Comparison of ENCODE assay signal across 23 cellular contexts in genomic region chr9:9961934-9962333, GRCh38.
"Had no signal": no experiment of that assay in that cellular context is flagged by ENCODE, and none has a peak within 500 bp of the region (broad histone marks: within the 10 kb centered on the region; RNA-seq: fewer than 3 reads in every experiment).

No MANE protein-coding gene starts in this region.

- H3K36me3 ChIP-seq: left lung, lower lobe of right lung, right atrium auricular region, right lobe of liver, stomach, thyroid gland, transverse colon, upper lobe of left lung, vagina had no signal

- H3K27ac ChIP-seq: left lung, lower lobe of right lung, parathyroid adenoma, psoas muscle, right atrium auricular region, right lobe of liver, stomach, testis, thyroid gland, transverse colon, upper lobe of left lung, vagina had no signal

- DNase-seq: hippocampal formation; left colon; left lung; lower lobe of right lung; mammary epithelial cell; mesenchymal stem cell; naive thymus-derived CD8-positive, alpha-beta T cell; psoas muscle; right lobe of liver; stimulated activated CD4-positive, alpha-beta T cell treated with anti-CD3 and anti-CD28 coated beads, Interleukin-2, amount 100 ng/mL, for 24 hours; stimulated activated CD4-positive, alpha-beta T cell treated with anti-CD3 and anti-CD28 coated beads, Interleukin-4, amount 100 ng/mL, for 1 hour; stimulated activated naive B cell treated with anti-CD40 and anti-IgM and Interleukin-4, amounts not matched to agents 10 μg/mL and 1 μg/mL and 100 μg/mL, for 72 hours; stimulated activated naive CD8-positive, alpha-beta T cell treated with anti-CD3 and anti-CD28 coated beads, Interleukin-15, Interleukin-2, amounts not matched to agents 100 U/mL and 50 U/mL, for 24 hours; stomach; testis; thyroid gland; transverse colon; upper lobe of left lung had no signal

- H3K27me3 ChIP-seq: left lung, right atrium auricular region, right lobe of liver, stomach, testis, thyroid gland, transverse colon, upper lobe of left lung, vagina had no signal

- H3K4me1 ChIP-seq: left lung, lower lobe of right lung, parathyroid adenoma, psoas muscle, right atrium auricular region, right lobe of liver, stomach, testis, thyroid gland, transverse colon, upper lobe of left lung, vagina had no signal

- H3K9ac ChIP-seq: parathyroid adenoma had no signal

- FAIRE-seq: islet of Langerhans had no signal

- H3K9me3 ChIP-seq: left lung, lower lobe of right lung, psoas muscle, right atrium auricular region, right lobe of liver, stomach, testis, thyroid gland, transverse colon, upper lobe of left lung, vagina had no signal

- ATAC-seq: left lung; lower lobe of right lung; naive thymus-derived CD8-positive, alpha-beta T cell; psoas muscle; right lobe of liver; stimulated activated naive B cell treated with anti-CD40 and anti-IgM and Interleukin-4, amounts not matched to agents 10 μg/mL and 1 μg/mL and 100 μg/mL, for 72 hours; stimulated activated naive CD8-positive, alpha-beta T cell treated with anti-CD3 and anti-CD28 coated beads, Interleukin-15, Interleukin-2, amounts not matched to agents 100 U/mL and 50 U/mL, for 24 hours had no signal

- H3K4me3 ChIP-seq: left lung, lower lobe of right lung, psoas muscle, right atrium auricular region, right lobe of liver, smooth muscle cell, stomach, testis, thyroid gland, transverse colon, upper lobe of left lung, vagina had no signal
